In the genomic region with DNA sequence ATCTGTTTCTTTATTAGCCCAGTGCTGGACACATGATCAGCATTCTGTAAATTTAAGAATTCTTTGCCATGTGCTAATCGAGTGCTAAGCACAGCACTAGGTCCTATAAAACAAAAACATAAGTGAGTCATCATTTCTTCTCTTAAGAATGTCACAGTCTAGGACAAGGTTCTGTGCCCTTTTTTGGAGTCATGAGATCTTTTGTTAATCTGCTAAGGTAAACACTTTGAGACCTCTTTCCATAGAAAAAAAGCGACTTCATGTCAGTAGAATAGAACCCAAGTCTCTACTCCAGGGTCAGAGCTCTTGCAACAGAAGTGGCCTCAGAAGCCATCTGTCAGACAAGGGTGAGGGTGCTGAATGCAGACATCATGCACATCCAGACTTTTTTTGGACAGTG, we compare ENCODE assay signal across 1 cellular context.
TF ChIP-seq lines count a peak whose summit lies in the region.

No MANE protein-coding gene starts in this region.

TF ChIP-seq in K562, 482 proteins besides CTCF, POLR2A, EP300 and RAD21 (continued from another document and continues in another):
- TF ChIP-seq, protein P1, sequence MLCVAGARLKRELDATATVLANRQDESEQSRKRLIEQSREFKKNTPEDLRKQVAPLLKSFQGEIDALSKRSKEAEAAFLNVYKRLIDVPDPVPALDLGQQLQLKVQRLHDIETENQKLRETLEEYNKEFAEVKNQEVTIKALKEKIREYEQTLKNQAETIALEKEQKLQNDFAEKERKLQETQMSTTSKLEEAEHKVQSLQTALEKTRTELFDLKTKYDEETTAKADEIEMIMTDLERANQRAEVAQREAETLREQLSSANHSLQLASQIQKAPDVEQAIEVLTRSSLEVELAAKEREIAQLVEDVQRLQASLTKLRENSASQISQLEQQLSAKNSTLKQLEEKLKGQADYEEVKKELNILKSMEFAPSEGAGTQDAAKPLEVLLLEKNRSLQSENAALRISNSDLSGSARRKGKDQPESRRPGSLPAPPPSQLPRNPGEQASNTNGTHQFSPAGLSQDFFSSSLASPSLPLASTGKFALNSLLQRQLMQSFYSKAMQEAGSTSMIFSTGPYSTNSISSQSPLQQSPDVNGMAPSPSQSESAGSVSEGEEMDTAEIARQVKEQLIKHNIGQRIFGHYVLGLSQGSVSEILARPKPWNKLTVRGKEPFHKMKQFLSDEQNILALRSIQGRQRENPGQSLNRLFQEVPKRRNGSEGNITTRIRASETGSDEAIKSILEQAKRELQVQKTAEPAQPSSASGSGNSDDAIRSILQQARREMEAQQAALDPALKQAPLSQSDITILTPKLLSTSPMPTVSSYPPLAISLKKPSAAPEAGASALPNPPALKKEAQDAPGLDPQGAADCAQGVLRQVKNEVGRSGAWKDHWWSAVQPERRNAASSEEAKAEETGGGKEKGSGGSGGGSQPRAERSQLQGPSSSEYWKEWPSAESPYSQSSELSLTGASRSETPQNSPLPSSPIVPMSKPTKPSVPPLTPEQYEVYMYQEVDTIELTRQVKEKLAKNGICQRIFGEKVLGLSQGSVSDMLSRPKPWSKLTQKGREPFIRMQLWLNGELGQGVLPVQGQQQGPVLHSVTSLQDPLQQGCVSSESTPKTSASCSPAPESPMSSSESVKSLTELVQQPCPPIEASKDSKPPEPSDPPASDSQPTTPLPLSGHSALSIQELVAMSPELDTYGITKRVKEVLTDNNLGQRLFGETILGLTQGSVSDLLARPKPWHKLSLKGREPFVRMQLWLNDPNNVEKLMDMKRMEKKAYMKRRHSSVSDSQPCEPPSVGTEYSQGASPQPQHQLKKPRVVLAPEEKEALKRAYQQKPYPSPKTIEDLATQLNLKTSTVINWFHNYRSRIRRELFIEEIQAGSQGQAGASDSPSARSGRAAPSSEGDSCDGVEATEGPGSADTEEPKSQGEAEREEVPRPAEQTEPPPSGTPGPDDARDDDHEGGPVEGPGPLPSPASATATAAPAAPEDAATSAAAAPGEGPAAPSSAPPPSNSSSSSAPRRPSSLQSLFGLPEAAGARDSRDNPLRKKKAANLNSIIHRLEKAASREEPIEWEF (CRISPR knock-in tag; IDR thresholded peaks at IDR 0.05), result no peak
- TF ChIP-seq IRF1 (CRISPR knock-in tag; IDR thresholded peaks at IDR 0.05; ENCODE audit: borderline replicate concordance) (no peak), ZNF830 (CRISPR knock-in tag; IDR thresholded peaks at IDR 0.05) (no peak), ZC3H11A (IDR thresholded peaks at IDR 0.05; ENCODE audit: low read depth, low read length) (no peak), CBX5 (IDR thresholded peaks at IDR 0.05; ENCODE audit: borderline replicate concordance, low read depth) (no peak), ETS1 (conservative IDR thresholded peaks at IDR 0.05; ENCODE audit: control insufficient read depth, low read depth, low read length) (no peak), PURB (CRISPR knock-in tag; IDR thresholded peaks at IDR 0.05; ENCODE audit: low read depth) (no peak), TAF1 (IDR thresholded peaks at IDR 0.05; ENCODE audit: control insufficient read depth, extremely low read depth, insufficient read depth, low read length, severe bottlenecking) (no peak), HEY1 (CRISPR knock-in tag; IDR thresholded peaks at IDR 0.05; ENCODE audit: borderline replicate concordance) (no peak), ZNF24 (IDR thresholded peaks at IDR 0.05) (peak; percentile 21; the same call in 1 of the 2 replicates), ZNF146 (CRISPR knock-in tag; IDR thresholded peaks at IDR 0.05; ENCODE audit: unreplicated experiment) (no peak), WHSC1 (IDR thresholded peaks at IDR 0.05; ENCODE audit: low read length) (no peak), MXD1 (CRISPR knock-in tag; IDR thresholded peaks at IDR 0.05; ENCODE audit: borderline replicate concordance, poor library complexity, severe bottlenecking) (no peak), NR2C1 (IDR thresholded peaks at IDR 0.05) (no peak), NR2C1 (tag; IDR thresholded peaks at IDR 0.05) (peak; percentile 4; the same call in 1 of the 2 replicates), SP1 (CRISPR knock-in tag; IDR thresholded peaks at IDR 0.05) (no peak), ZNF707 (CRISPR knock-in tag; conservative IDR thresholded peaks at IDR 0.05) (no peak), PHTF2 (CRISPR knock-in tag; IDR thresholded peaks at IDR 0.05) (no peak), ZBED1 (IDR thresholded peaks at IDR 0.05) (no peak), CBFB (CRISPR knock-in tag; IDR thresholded peaks at IDR 0.05) (no peak), FOXK1 (CRISPR knock-in tag; IDR thresholded peaks at IDR 0.05; ENCODE audit: borderline replicate concordance) (no peak), POLR3G (IDR thresholded peaks at IDR 0.05; ENCODE audit: extremely low read depth, insufficient read length, insufficient replicate concordance) (no peak), ZNF696 (CRISPR knock-in tag; conservative IDR thresholded peaks at IDR 0.05) (no peak), RCOR1 (IDR thresholded peaks at IDR 0.05; ENCODE audit: borderline replicate concordance in 1 of 2, low read depth in 2 of 2, low read length in 2 of 2) (0 out of 4 replicates have a peak, but pooled peaks of 1 of the 2 experiments have one; percentile 28), NCOR1 (IDR thresholded peaks at IDR 0.05) (no peak; the same call in 1 of the 2 replicates), ZNF274 (IDR thresholded peaks at IDR 0.05; ENCODE audit: borderline replicate concordance, low read depth, low read length) (no peak), RBM17 (IDR thresholded peaks at IDR 0.05; ENCODE audit: borderline replicate concordance, low read depth, low read length) (no peak), PHF8 (IDR thresholded peaks at IDR 0.05; ENCODE audit: borderline replicate concordance, low read length) (no peak), ZNF175 (CRISPR knock-in tag; IDR thresholded peaks at IDR 0.05; ENCODE audit: low read depth) (no peak), EP400 (IDR thresholded peaks at IDR 0.05) (no peak), CHD2 (IDR thresholded peaks at IDR 0.05; ENCODE audit: low read depth, low read length) (no peak)
- TF ChIP-seq, protein P2, sequence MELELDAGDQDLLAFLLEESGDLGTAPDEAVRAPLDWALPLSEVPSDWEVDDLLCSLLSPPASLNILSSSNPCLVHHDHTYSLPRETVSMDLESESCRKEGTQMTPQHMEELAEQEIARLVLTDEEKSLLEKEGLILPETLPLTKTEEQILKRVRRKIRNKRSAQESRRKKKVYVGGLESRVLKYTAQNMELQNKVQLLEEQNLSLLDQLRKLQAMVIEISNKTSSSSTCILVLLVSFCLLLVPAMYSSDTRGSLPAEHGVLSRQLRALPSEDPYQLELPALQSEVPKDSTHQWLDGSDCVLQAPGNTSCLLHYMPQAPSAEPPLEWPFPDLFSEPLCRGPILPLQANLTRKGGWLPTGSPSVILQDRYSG (tag; conservative IDR thresholded peaks at IDR 0.05; ENCODE audit: low read depth), result no peak
- TF ChIP-seq, protein P3, sequence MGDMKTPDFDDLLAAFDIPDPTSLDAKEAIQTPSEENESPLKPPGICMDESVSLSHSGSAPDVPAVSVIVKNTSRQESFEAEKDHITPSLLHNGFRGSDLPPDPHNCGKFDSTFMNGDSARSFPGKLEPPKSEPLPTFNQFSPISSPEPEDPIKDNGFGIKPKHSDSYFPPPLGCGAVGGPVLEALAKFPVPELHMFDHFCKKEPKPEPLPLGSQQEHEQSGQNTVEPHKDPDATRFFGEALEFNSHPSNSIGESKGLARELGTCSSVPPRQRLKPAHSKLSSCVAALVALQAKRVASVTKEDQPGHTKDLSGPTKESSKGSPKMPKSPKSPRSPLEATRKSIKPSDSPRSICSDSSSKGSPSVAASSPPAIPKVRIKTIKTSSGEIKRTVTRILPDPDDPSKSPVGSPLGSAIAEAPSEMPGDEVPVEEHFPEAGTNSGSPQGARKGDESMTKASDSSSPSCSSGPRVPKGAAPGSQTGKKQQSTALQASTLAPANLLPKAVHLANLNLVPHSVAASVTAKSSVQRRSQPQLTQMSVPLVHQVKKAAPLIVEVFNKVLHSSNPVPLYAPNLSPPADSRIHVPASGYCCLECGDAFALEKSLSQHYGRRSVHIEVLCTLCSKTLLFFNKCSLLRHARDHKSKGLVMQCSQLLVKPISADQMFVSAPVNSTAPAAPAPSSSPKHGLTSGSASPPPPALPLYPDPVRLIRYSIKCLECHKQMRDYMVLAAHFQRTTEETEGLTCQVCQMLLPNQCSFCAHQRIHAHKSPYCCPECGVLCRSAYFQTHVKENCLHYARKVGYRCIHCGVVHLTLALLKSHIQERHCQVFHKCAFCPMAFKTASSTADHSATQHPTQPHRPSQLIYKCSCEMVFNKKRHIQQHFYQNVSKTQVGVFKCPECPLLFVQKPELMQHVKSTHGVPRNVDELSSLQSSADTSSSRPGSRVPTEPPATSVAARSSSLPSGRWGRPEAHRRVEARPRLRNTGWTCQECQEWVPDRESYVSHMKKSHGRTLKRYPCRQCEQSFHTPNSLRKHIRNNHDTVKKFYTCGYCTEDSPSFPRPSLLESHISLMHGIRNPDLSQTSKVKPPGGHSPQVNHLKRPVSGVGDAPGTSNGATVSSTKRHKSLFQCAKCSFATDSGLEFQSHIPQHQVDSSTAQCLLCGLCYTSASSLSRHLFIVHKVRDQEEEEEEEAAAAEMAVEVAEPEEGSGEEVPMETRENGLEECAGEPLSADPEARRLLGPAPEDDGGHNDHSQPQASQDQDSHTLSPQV (IDR thresholded peaks at IDR 0.05), result peak; percentile 88
- TF ChIP-seq, protein P4, sequence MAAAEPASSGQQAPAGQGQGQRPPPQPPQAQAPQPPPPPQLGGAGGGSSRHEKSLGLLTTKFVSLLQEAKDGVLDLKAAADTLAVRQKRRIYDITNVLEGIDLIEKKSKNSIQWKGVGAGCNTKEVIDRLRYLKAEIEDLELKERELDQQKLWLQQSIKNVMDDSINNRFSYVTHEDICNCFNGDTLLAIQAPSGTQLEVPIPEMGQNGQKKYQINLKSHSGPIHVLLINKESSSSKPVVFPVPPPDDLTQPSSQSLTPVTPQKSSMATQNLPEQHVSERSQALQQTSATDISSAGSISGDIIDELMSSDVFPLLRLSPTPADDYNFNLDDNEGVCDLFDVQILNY (CRISPR knock-in tag; IDR thresholded peaks at IDR 0.05), result no peak
- TF ChIP-seq, protein P5, sequence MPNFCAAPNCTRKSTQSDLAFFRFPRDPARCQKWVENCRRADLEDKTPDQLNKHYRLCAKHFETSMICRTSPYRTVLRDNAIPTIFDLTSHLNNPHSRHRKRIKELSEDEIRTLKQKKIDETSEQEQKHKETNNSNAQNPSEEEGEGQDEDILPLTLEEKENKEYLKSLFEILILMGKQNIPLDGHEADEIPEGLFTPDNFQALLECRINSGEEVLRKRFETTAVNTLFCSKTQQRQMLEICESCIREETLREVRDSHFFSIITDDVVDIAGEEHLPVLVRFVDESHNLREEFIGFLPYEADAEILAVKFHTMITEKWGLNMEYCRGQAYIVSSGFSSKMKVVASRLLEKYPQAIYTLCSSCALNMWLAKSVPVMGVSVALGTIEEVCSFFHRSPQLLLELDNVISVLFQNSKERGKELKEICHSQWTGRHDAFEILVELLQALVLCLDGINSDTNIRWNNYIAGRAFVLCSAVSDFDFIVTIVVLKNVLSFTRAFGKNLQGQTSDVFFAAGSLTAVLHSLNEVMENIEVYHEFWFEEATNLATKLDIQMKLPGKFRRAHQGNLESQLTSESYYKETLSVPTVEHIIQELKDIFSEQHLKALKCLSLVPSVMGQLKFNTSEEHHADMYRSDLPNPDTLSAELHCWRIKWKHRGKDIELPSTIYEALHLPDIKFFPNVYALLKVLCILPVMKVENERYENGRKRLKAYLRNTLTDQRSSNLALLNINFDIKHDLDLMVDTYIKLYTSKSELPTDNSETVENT (CRISPR knock-in tag; IDR thresholded peaks at IDR 0.05), result no peak
- TF ChIP-seq, protein P6, sequence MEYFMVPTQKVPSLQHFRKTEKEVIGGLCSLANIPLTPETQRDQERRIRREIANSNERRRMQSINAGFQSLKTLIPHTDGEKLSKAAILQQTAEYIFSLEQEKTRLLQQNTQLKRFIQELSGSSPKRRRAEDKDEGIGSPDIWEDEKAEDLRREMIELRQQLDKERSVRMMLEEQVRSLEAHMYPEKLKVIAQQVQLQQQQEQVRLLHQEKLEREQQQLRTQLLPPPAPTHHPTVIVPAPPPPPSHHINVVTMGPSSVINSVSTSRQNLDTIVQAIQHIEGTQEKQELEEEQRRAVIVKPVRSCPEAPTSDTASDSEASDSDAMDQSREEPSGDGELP (CRISPR knock-in tag; IDR thresholded peaks at IDR 0.05; ENCODE audit: borderline replicate concordance), result no peak
- TF ChIP-seq, protein P7, sequence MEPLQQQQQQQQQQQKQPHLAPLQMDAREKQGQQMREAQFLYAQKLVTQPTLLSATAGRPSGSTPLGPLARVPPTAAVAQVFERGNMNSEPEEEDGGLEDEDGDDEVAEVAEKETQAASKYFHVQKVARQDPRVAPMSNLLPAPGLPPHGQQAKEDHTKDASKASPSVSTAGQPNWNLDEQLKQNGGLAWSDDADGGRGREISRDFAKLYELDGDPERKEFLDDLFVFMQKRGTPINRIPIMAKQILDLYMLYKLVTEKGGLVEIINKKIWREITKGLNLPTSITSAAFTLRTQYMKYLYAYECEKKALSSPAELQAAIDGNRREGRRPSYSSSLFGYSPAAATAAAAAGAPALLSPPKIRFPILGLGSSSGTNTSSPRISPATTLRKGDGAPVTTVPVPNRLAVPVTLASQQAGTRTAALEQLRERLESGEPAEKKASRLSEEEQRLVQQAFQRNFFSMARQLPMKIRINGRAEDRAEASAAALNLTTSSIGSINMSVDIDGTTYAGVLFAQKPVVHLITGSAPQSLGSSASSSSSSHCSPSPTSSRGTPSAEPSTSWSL (CRISPR knock-in tag; IDR thresholded peaks at IDR 0.05; ENCODE audit: borderline replicate concordance), result no peak
- TF ChIP-seq, protein P8, sequence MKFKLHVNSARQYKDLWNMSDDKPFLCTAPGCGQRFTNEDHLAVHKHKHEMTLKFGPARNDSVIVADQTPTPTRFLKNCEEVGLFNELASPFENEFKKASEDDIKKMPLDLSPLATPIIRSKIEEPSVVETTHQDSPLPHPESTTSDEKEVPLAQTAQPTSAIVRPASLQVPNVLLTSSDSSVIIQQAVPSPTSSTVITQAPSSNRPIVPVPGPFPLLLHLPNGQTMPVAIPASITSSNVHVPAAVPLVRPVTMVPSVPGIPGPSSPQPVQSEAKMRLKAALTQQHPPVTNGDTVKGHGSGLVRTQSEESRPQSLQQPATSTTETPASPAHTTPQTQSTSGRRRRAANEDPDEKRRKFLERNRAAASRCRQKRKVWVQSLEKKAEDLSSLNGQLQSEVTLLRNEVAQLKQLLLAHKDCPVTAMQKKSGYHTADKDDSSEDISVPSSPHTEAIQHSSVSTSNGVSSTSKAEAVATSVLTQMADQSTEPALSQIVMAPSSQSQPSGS (CRISPR knock-in tag; IDR thresholded peaks at IDR 0.05), result no peak
